ENCODE assay signal across 8 cellular contexts in the genomic region with DNA sequence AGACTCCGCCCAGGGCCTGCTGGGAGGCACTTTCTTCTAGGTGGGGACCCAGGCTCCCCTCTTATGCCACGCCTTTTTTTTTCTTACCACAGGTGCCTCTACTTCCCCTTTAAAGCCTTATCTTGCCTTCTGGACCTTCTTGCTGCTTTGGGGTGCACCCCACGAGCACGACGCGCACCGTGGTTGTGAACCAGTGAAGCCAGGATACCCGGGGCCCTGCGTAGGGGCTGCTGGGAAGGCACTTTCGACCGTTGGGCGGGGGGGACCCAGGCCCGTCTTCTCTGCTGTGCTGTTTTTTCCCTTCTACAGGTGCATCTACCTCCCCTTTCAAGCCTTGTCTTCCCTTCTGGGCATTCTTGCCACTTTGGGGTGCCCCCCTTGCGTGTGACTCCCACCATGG.
"Had no signal": no experiment of that assay in that cellular context is flagged by ENCODE, and none has a peak within 500 bp of the region (broad histone marks: within the 10 kb centered on the region; RNA-seq: fewer than 3 reads in every experiment).

No MANE protein-coding gene starts in this region.

- H3K36me3 ChIP-seq: HAP-1 had no signal

- H3K4me1 ChIP-seq: HAP-1 had no signal

- H3K9me3 ChIP-seq: HAP-1 had no signal

- H2AFZ ChIP-seq: GM23248, GM23338 had no signal

- H3K4me2 ChIP-seq: GM23338 had no signal

- DNase-seq: GM23248, GOT3, H7, H9, HCEC 1CT, HFFc6 had no signal

- H3K4me3 ChIP-seq: GM23248, GM23338, HAP-1 had no signal

- H3K27ac ChIP-seq: GM23248 had no signal
